ENCODE assay signal across 16 cellular contexts in the genomic region with DNA sequence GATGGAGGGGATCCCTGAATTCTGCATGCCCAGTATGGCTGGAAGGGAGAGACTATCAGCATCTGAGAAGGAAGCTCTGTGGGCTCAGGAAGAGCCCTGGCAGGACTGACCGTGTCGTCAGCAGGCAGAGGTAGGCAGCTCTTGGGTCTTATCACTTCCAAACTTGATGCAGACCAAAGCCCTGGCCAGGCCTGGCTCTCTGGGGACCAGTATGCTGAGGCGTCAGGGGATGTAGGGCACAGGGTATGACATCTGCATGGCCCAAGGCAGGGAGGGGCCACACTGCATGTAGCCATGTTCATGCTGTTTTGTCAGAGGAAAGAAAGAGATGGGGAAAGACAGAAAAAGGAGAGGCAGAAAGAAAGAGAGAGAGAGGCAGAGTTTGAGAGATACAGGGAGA. TPM values are rescaled to one million over a fixed set of nuclear protein-coding genes. Genes with fewer than 3 reads are reported as not detected.
A peak's percentile ranks its signal among the peaks of the same experiment; 100 is the strongest.
DNase-seq lines count a peak whose midpoint lies in the region; ATAC-seq and TF ChIP-seq lines count a peak whose summit lies in the region.
"Had no signal": no experiment of that assay in that cellular context is flagged by ENCODE, and none has a peak within 500 bp of the region (broad histone marks: within the 10 kb centered on the region; RNA-seq: fewer than 3 reads in every experiment).

No MANE protein-coding gene starts in this region.

- H3K9me3 ChIP-seq in muscle layer of duodenum (ENCODE audit: control insufficient read depth in 1 of 2, low read length in 2 of 2) (no peaks in the 10 kb centered on the region), suprapubic skin (no peaks in the 10 kb centered on the region)

- H3K4me3 ChIP-seq in muscle layer of duodenum (ENCODE audit: low read depth in 1 of 2, low read length in 2 of 2) (no peak overlapping the region), suprapubic skin (no peak overlapping the region)
- H3K4me3 ChIP-seq: dorsolateral prefrontal cortex had no signal

- no peaks in the 10 kb centered on the region for H3K9me3 Mint-ChIP-seq in activated CD4-positive, alpha-beta T cell treated with anti-CD3 and anti-CD28 coated beads for 36 hours (ENCODE audit: low read depth)
- no peaks in the 10 kb centered on the region for H3K9me3 Mint-ChIP-seq in activated B cell treated with CpG ODN at 0.5 μM for 24 hours
- H3K9me3 Mint-ChIP-seq: H9 had no signal

- no peaks in the 10 kb centered on the region for H3K36me3 Mint-ChIP-seq in activated CD4-positive, alpha-beta T cell treated with anti-CD3 and anti-CD28 coated beads for 36 hours (ENCODE audit: low read depth)
- H3K36me3 Mint-ChIP-seq in activated B cell treated with CpG ODN at 0.5 μM for 24 hours (ENCODE audit: low read depth) = no peaks in the 10 kb centered on the region

- POLR2A ChIA-PET in activated CD4-positive, alpha-beta T cell treated with anti-CD3 and anti-CD28 coated beads for 36 hours (lab: Charles Lee) = interaction anchor here (0.6 kb wide), 1 partner anchor 19 kb away, joined by 6 read pairs; no protein-coding TSS in a partner anchor
- POLR2A ChIA-PET in activated B cell treated with CpG ODN at 0.5 μM for 24 hours (lab: Charles Lee) = interaction anchor here (0.5 to 15.1 kb wide), 7 partner anchors 9 to 320 kb away, joined by 3 to 271 read pairs (median 4); no protein-coding TSS in a partner anchor

- H3K4me1 ChIP-seq in muscle layer of duodenum (ENCODE audit: control insufficient read depth in 1 of 2, insufficient read depth in 2 of 2, low read length in 2 of 2) (peaks cover 0 to 3% of the 10 kb centered on the region in 2 donors), suprapubic skin (peaks cover 73% of the 10 kb centered on the region)

- no peak for TF ChIP-seq CTCF in activated B cell treated with CpG ODN at 0.5 μM for 24 hours (IDR thresholded peaks at IDR 0.05)
- TF ChIP-seq CTCF in suprapubic skin (IDR thresholded peaks at IDR 0.05) = no peak

- TF ChIP-seq POLR2A in suprapubic skin (IDR thresholded peaks at IDR 0.05) = no peak

- no peak for ATAC-seq in activated CD4-positive, alpha-beta T cell treated with anti-CD3 and anti-CD28 coated beads for 36 hours
- ATAC-seq in activated B cell treated with CpG ODN at 0.5 μM for 24 hours (ENCODE audit: low read depth) (no peak), HG02759 (IDR thresholded peaks at IDR 0.05; ENCODE audit: unreplicated experiment) (no peak), HG03108 (IDR thresholded peaks at IDR 0.05; ENCODE audit: unreplicated experiment) (no peak)

- no peaks in the 10 kb centered on the region for H3K27me3 Mint-ChIP-seq in activated CD4-positive, alpha-beta T cell treated with anti-CD3 and anti-CD28 coated beads for 36 hours
- no peaks in the 10 kb centered on the region for H3K27me3 Mint-ChIP-seq in activated B cell treated with CpG ODN at 0.5 μM for 24 hours

- 80% methylated on average over 3 of the region's 3 CpGs for WGBS in suprapubic skin

- peak overlapping the region; percentile 39 for H3K27ac Mint-ChIP-seq in activated CD4-positive, alpha-beta T cell treated with anti-CD3 and anti-CD28 coated beads for 36 hours
- peak overlapping the region; percentile 66 for H3K27ac Mint-ChIP-seq in activated B cell treated with CpG ODN at 0.5 μM for 24 hours
- H3K27ac Mint-ChIP-seq: H9 had no signal

- no peak for DNase-seq in activated CD4-positive, alpha-beta T cell treated with anti-CD3 and anti-CD28 coated beads for 36 hours
- no peak for DNase-seq in activated CD4-positive, alpha-beta T cell treated with anti-CD3 and anti-CD28 coated beads for 48 hours
- DNase-seq in activated B cell treated with CpG ODN at 0.5 μM for 24 hours (no peak), suprapubic skin (ENCODE audit: low spot score in 2 of 2) (peak in 1 of 2 donors; percentile 62), head of caudate nucleus (no peak)
- DNase-seq: 8988T; dorsolateral prefrontal cortex; H9; NCI-H774; RPMI8226; stimulated activated CD4-positive, alpha-beta T cell treated with anti-CD3 and anti-CD28 coated beads, Interleukin-4, amount 100 ng/mL, for 24 hours; T-helper 9 cell had no signal

- peak overlapping the region; percentile 32 for H3K27ac ChIP-seq in muscle layer of duodenum (ENCODE audit: low read length)
- peak overlapping the region; percentile 9 for H3K27ac ChIP-seq in suprapubic skin
- H3K27ac ChIP-seq: KMS-11 had no signal

- H3K4me3 Mint-ChIP-seq in activated CD4-positive, alpha-beta T cell treated with anti-CD3 and anti-CD28 coated beads for 36 hours = no peak overlapping the region
- peak overlapping the region; percentile 30 for H3K4me3 Mint-ChIP-seq in activated B cell treated with CpG ODN at 0.5 μM for 24 hours
- H3K4me3 Mint-ChIP-seq: H9 had no signal

- H3K27me3 ChIP-seq in muscle layer of duodenum (ENCODE audit: low read depth, low read length) = peaks cover 4% of the 10 kb centered on the region
- H3K27me3 ChIP-seq in suprapubic skin = no peaks in the 10 kb centered on the region

- no peaks in the 10 kb centered on the region for H3K36me3 ChIP-seq in muscle layer of duodenum (ENCODE audit: control insufficient read depth in 1 of 2, insufficient read depth in 2 of 2, low read length in 2 of 2)
- no peaks in the 10 kb centered on the region for H3K36me3 ChIP-seq in suprapubic skin

- H3K4me1 Mint-ChIP-seq in activated CD4-positive, alpha-beta T cell treated with anti-CD3 and anti-CD28 coated beads for 36 hours = peaks cover 50% of the 10 kb centered on the region
- peaks cover 62% of the 10 kb centered on the region for H3K4me1 Mint-ChIP-seq in activated B cell treated with CpG ODN at 0.5 μM for 24 hours

- CTCF ChIA-PET in activated CD4-positive, alpha-beta T cell treated with anti-CD3 and anti-CD28 coated beads for 36 hours (lab: Charles Lee) = interaction anchor here (1.4 to 1.8 kb wide), 4 partner anchors 10 to 34 kb away, joined by 3 to 8 read pairs (median 5); no protein-coding TSS in a partner anchor
- CTCF ChIA-PET in activated B cell treated with CpG ODN at 0.5 μM for 24 hours (lab: Charles Lee) = interaction anchor here (0.8 to 3.9 kb wide), 5 partner anchors 12 to 34 kb away, joined by 3 to 17 read pairs (median 4); no protein-coding TSS in a partner anchor

- TF ChIP-seq EP300 in suprapubic skin (IDR thresholded peaks at IDR 0.05) = no peak

- intact Hi-C loops in activated CD4-positive, alpha-beta T cell treated with anti-CD3 and anti-CD28 coated beads for 36 hours (cut with DNase I, micrococcal nuclease) = no loop called here
- intact Hi-C loops in activated B cell treated with CpG ODN at 0.5 μM for 24 hours (cut with micrococcal nuclease) = no loop called here
- intact Hi-C loops in head of caudate nucleus (cut with DNase I) = no loop called here

RNA-seq across cellular contexts. Expression of gene FGR, which starts 6.3 kb away (rescaled TPM):
- under 1 TPM in 1 of 2 experiments, not detected in 1; 0.11 TPM for total RNA-seq in activated CD4-positive, alpha-beta T cell treated with anti-CD3 and anti-CD28 coated beads for 36 hours
- total RNA-seq in activated B cell treated with CpG ODN at 0.5 μM for 24 hours = 28.6 and 28.8 TPM in 2 replicates
- 1 to 10 TPM; 3.0 to 9.2 (median 5.9) TPM for total RNA-seq in suprapubic skin
- total RNA-seq: H9 had no signal

RNA-seq across cellular contexts. Expression of gene AHDC1, which starts 24.8 kb away (rescaled TPM):
- 10 to 100 TPM; 10.3 to 12.1 TPM for total RNA-seq in activated CD4-positive, alpha-beta T cell treated with anti-CD3 and anti-CD28 coated beads for 36 hours
- 22.4 and 23.3 TPM in 2 replicates for total RNA-seq in activated B cell treated with CpG ODN at 0.5 μM for 24 hours
- 100 to 1,000 TPM in 1 of 4 donors, 10 to 100 TPM in 3; 46.7 to 103 (median 60.1) TPM for total RNA-seq in suprapubic skin

RNA-seq across cellular contexts. Expression of gene IFI6, which starts 43.3 kb away (rescaled TPM):
- 10 to 100 TPM; 41.8 to 62.5 TPM for total RNA-seq in activated CD4-positive, alpha-beta T cell treated with anti-CD3 and anti-CD28 coated beads for 36 hours
- total RNA-seq in activated B cell treated with CpG ODN at 0.5 μM for 24 hours = 10.9 and 11.4 TPM in 2 replicates
- 10 to 100 TPM in 1 of 4 donors, 1 to 10 TPM in 3; 6.3 to 31.4 (median 8.2) TPM for total RNA-seq in suprapubic skin
